ENCODE assay signal across 19 cellular contexts in the genomic region with DNA sequence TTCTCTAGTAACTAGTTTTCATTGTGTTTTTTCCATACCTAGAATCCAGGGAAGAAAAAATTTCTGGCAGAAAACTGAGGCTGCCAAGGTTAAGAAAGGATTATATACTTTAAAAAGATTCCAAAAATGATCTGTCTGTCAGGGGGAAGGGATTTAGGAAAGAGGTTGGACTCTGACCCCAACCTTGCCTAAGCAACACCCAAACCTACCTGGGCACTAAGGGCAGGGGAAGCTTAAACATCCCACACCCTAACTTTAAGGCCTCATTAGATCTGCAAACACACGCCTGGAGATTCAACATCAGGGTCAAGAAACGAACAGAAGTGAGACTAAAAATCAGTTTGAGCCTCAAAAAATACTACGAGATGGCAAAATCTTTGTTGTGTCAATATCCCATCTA. TPM values are rescaled to one million over a fixed set of nuclear protein-coding genes. Genes with fewer than 3 reads are reported as not detected.
"Had no signal": no experiment of that assay in that cellular context is flagged by ENCODE, and none has a peak within 500 bp of the region (broad histone marks: within the 10 kb centered on the region; RNA-seq: fewer than 3 reads in every experiment).

No MANE protein-coding gene starts in this region.

- H3K4me3 ChIP-seq: coronary artery, gastroesophageal sphincter, lower lobe of right lung, ovary, testis had no signal

- FAIRE-seq: endometrium had no signal

- H3K9me3 ChIP-seq: gastroesophageal sphincter, lower lobe of right lung, ovary, testis had no signal

- ATAC-seq: activated CD8-positive, alpha-beta T cell treated with anti-CD3 and anti-CD28 coated beads, Interleukin-2, amount 10 ng/mL, durations not matched to agents 7 days and 5 days; gastroesophageal sphincter; lower lobe of right lung; sciatic nerve; stimulated activated memory B cell treated with anti-CD40 and anti-IgM and Interleukin-4, amounts not matched to agents 10 μg/mL and 1 μg/mL and 100 μg/mL, for 72 hours; T-cell had no signal

- H3K4me3 Mint-ChIP-seq: activated CD8-positive, alpha-beta T cell treated with anti-CD3 and anti-CD28 coated beads, Interleukin-2, amount 10 ng/mL, durations not matched to agents 7 days and 5 days; activated naive CD4-positive, alpha-beta T cell treated with anti-CD3 and anti-CD28 coated beads for 36 hours; activated T-cell treated with anti-CD3 and anti-CD28 coated beads, Interleukin-2, amount 50 U/mL, for 24 hours; stimulated activated memory B cell treated with anti-CD40 and anti-IgM and Interleukin-4, amounts not matched to agents 10 μg/mL and 1 μg/mL and 100 μg/mL, for 72 hours; T-cell; WTC11 had no signal

- H3K27ac Mint-ChIP-seq: activated CD8-positive, alpha-beta T cell treated with anti-CD3 and anti-CD28 coated beads, Interleukin-2, amount 10 ng/mL, durations not matched to agents 7 days and 5 days; activated naive CD4-positive, alpha-beta T cell treated with anti-CD3 and anti-CD28 coated beads for 36 hours; activated T-cell treated with anti-CD3 and anti-CD28 coated beads, Interleukin-2, amount 50 U/mL, for 24 hours; stimulated activated memory B cell treated with anti-CD40 and anti-IgM and Interleukin-4, amounts not matched to agents 10 μg/mL and 1 μg/mL and 100 μg/mL, for 72 hours; T-cell; WTC11 had no signal

- H3K36me3 ChIP-seq: brain microvascular endothelial cell, gastroesophageal sphincter, lower lobe of right lung, ovary had no signal

- DNase-seq: activated CD4-positive, alpha-beta T cell treated with anti-CD3 and anti-CD28 coated beads for 4 hours; activated CD8-positive, alpha-beta T cell treated with anti-CD3 and anti-CD28 coated beads, Interleukin-2, amount 10 ng/mL, durations not matched to agents 7 days and 5 days; activated naive CD4-positive, alpha-beta T cell treated with anti-CD3 and anti-CD28 coated beads for 36 hours; activated T-cell treated with anti-CD3 and anti-CD28 coated beads, Interleukin-2, amount 50 U/mL, for 24 hours; aorta; brain microvascular endothelial cell; central memory CD4-positive, alpha-beta T cell; lower lobe of right lung; midbrain; ovary; stimulated activated CD4-positive, alpha-beta T cell treated with anti-CD3 and anti-CD28 coated beads, Interleukin-4, amount 100 ng/mL, for 4 hours; T-cell; testis had no signal

- H3K9me3 Mint-ChIP-seq: activated naive CD4-positive, alpha-beta T cell treated with anti-CD3 and anti-CD28 coated beads for 36 hours; activated T-cell treated with anti-CD3 and anti-CD28 coated beads, Interleukin-2, amount 50 U/mL, for 24 hours; T-cell; WTC11 had no signal

- H3K27ac ChIP-seq: brain microvascular endothelial cell, coronary artery, gastroesophageal sphincter, lower lobe of right lung, ovary, testis had no signal

- H3K27me3 Mint-ChIP-seq: activated T-cell treated with anti-CD3 and anti-CD28 coated beads, Interleukin-2, amount 50 U/mL, for 24 hours; stimulated activated memory B cell treated with anti-CD40 and anti-IgM and Interleukin-4, amounts not matched to agents 10 μg/mL and 1 μg/mL and 100 μg/mL, for 72 hours; T-cell had no signal

- H3K36me3 Mint-ChIP-seq: T-cell had no signal

- H3K27me3 ChIP-seq: brain microvascular endothelial cell, gastroesophageal sphincter, ovary, testis had no signal

RNA-seq across cellular contexts. Expression of a gene that starts 22.0 kb away (rescaled TPM):
- total RNA-seq: gastroesophageal sphincter had no signal
